8 cellular contexts compared by ENCODE assay signal in the genomic region with DNA sequence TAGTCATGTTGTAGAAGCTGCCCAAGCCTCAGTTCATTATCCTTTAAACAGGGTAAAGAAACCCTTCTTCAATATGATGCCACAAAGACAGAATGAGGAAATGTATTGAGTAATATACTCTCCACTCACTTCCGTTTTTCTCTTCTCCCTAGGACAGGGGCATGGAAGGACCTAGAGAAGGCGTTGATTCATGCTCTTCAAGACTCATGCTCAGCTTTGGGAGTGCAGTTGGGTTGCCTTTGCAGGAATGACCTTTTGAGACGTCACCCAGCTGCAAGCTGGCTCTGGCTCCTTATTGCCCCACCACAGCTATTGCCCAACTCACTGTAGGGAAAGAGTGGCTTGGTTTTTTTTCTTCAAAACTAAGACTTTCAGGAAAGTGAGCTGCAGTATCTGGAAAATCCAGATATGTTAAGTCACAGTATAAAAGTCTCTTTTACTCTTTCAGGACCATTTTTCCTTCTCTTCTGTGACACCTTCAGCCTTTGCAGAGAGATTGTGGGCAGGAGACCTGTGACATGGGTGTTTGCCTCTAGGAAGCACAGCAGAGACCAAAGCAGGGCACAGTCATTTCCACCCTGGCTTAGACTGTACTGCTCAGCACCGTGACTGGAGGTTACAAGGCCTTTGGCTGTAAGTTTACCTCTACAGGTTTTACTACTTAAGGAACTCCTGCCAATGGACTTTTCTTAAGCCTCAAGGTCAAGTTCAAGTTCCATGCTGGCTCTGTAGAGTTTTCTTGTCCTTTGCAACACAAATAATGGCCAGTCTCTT. TPM values are rescaled to one million over a fixed set of nuclear protein-coding genes. Genes with fewer than 3 reads are reported as not detected.
A peak's percentile ranks its signal among the peaks of the same experiment; 100 is the strongest.
DNase-seq lines count a peak whose midpoint lies in the region; ATAC-seq and TF ChIP-seq lines count a peak whose summit lies in the region.
"Had no signal": no experiment of that assay in that cellular context is flagged by ENCODE, and none has a peak within 500 bp of the region (broad histone marks: within the 10 kb centered on the region; RNA-seq: fewer than 3 reads in every experiment).

No MANE protein-coding gene starts in this region.

- ATAC-seq in GM18909 (IDR thresholded peaks at IDR 0.05; ENCODE audit: poor library complexity, unreplicated experiment) (peak; percentile 81), HG02870 (IDR thresholded peaks at IDR 0.05; ENCODE audit: unreplicated experiment) (peak; percentile 73), left lobe of liver (peak; percentile 92)
- ATAC-seq: foreskin keratinocyte had no signal

- no peak for TF ChIP-seq CTCF in RWPE1 (conservative IDR thresholded peaks at IDR 0.05; ENCODE audit: low read depth)

- H3K4me3 Mint-ChIP-seq in activated T-helper 2 cell treated with anti-CD3 and anti-CD28 coated beads, Interferon-gamma antibody, Interleukin-2, Interleukin-4, amounts not matched to agents 10 μg/mL and 5 μg/mL and 100 μg/mL, durations not matched to agents 14 hours and 24 hours and 36 hours (ENCODE audit: low read depth): no peak overlapping the region

- CTCF ChIA-PET in RWPE1 (lab: Yijun Ruan, JAX): no interaction called here

- POLR2A ChIA-PET in RWPE1 (lab: Yijun Ruan, JAX; ENCODE audit: low non-redundant PET): no interaction called here

- intact Hi-C loops in activated T-helper 2 cell treated with anti-CD3 and anti-CD28 coated beads, Interferon-gamma antibody, Interleukin-2, Interleukin-4, amounts not matched to agents 10 μg/mL and 5 μg/mL and 100 μg/mL, durations not matched to agents 14 hours and 24 hours and 36 hours (cut with micrococcal nuclease): loop anchor here (2.0 kb wide), 1 partner anchor 17 kb away; no protein-coding TSS in a partner anchor

- H3K4me1 Mint-ChIP-seq in activated T-helper 2 cell treated with anti-CD3 and anti-CD28 coated beads, Interferon-gamma antibody, Interleukin-2, Interleukin-4, amounts not matched to agents 10 μg/mL and 5 μg/mL and 100 μg/mL, durations not matched to agents 14 hours and 24 hours and 36 hours (ENCODE audit: low read depth): peaks cover 71% of the 10 kb centered on the region

- H3K27ac Mint-ChIP-seq in activated T-helper 2 cell treated with anti-CD3 and anti-CD28 coated beads, Interferon-gamma antibody, Interleukin-2, Interleukin-4, amounts not matched to agents 10 μg/mL and 5 μg/mL and 100 μg/mL, durations not matched to agents 14 hours and 24 hours and 36 hours: no peak overlapping the region

- no peak overlapping the region for H3K27ac ChIP-seq in RWPE1
- H3K27ac ChIP-seq: foreskin keratinocyte had no signal

- H3K9me3 Mint-ChIP-seq in activated T-helper 2 cell treated with anti-CD3 and anti-CD28 coated beads, Interferon-gamma antibody, Interleukin-2, Interleukin-4, amounts not matched to agents 10 μg/mL and 5 μg/mL and 100 μg/mL, durations not matched to agents 14 hours and 24 hours and 36 hours: peaks cover 3% of the 10 kb centered on the region

- no peaks in the 10 kb centered on the region for H3K27me3 Mint-ChIP-seq in activated T-helper 2 cell treated with anti-CD3 and anti-CD28 coated beads, Interferon-gamma antibody, Interleukin-2, Interleukin-4, amounts not matched to agents 10 μg/mL and 5 μg/mL and 100 μg/mL, durations not matched to agents 14 hours and 24 hours and 36 hours (ENCODE audit: low read depth)

- peaks cover 5% of the 10 kb centered on the region for H3K36me3 Mint-ChIP-seq in activated T-helper 2 cell treated with anti-CD3 and anti-CD28 coated beads, Interferon-gamma antibody, Interleukin-2, Interleukin-4, amounts not matched to agents 10 μg/mL and 5 μg/mL and 100 μg/mL, durations not matched to agents 14 hours and 24 hours and 36 hours (ENCODE audit: low read depth)

- DNase-seq in SKM-1 (lab: John Stamatoyannopoulos, UW; ENCODE audit: unreplicated experiment) (peak; percentile 100), left lobe of liver (ENCODE audit: low spot score) (peak; percentile 75), mesenteric fat pad (ENCODE audit: low spot score) (no peak), RWPE1 (ENCODE audit: low spot score) (no peak)
- no peak for DNase-seq in activated T-helper 2 cell treated with anti-CD3 and anti-CD28 coated beads, Interferon-gamma antibody, Interleukin-2, Interleukin-4, amounts not matched to agents 10 μg/mL and 5 μg/mL and 100 μg/mL, durations not matched to agents 14 hours and 24 hours and 36 hours (ENCODE audit: low spot score)

RNA-seq across cellular contexts. Expression of a gene that starts 39.5 kb away (rescaled TPM):
- total RNA-seq in left lobe of liver (not detected), mesenteric fat pad (0.64 TPM)
- 208 and 211 TPM in 2 replicates for total RNA-seq in activated T-helper 2 cell treated with anti-CD3 and anti-CD28 coated beads, Interferon-gamma antibody, Interleukin-2, Interleukin-4, amounts not matched to agents 10 μg/mL and 5 μg/mL and 100 μg/mL, durations not matched to agents 14 hours and 24 hours and 36 hours
- total RNA-seq: foreskin keratinocyte had no signal

Comparison
In these comparisons a context has a peak if more than half of its experiments do, and no peak if none do; other contexts are left out.
1. DNase-seq: peak in SKM-1 (single experiment) and left lobe of liver (single experiment); none in mesenteric fat pad (single experiment), RWPE1 (single experiment) and activated T-helper 2 cell treated with anti-CD3 and anti-CD28 coated beads, Interferon-gamma antibody, Interleukin-2, Interleukin-4, amounts not matched to agents 10 μg/mL and 5 μg/mL and 100 μg/mL, durations not matched to agents 14 hours and 24 hours and 36 hours (single experiment).
2. RNA of a gene that starts 39.5 kb away (total RNA-seq): 208 to 211 TPM in activated T-helper 2 cell treated with anti-CD3 and anti-CD28 coated beads, Interferon-gamma antibody, Interleukin-2, Interleukin-4, amounts not matched to agents 10 μg/mL and 5 μg/mL and 100 μg/mL, durations not matched to agents 14 hours and 24 hours and 36 hours; 0.64 TPM in mesenteric fat pad (single experiment) and not detected in left lobe of liver (single experiment); every median in the first group is over 100 times any median in the second.
3. Peak in every context shown above with its lines, with median percentiles within 50 percentile points of each other: ATAC-seq.